1 cellular context compared by ENCODE assay signal in the genomic region with DNA sequence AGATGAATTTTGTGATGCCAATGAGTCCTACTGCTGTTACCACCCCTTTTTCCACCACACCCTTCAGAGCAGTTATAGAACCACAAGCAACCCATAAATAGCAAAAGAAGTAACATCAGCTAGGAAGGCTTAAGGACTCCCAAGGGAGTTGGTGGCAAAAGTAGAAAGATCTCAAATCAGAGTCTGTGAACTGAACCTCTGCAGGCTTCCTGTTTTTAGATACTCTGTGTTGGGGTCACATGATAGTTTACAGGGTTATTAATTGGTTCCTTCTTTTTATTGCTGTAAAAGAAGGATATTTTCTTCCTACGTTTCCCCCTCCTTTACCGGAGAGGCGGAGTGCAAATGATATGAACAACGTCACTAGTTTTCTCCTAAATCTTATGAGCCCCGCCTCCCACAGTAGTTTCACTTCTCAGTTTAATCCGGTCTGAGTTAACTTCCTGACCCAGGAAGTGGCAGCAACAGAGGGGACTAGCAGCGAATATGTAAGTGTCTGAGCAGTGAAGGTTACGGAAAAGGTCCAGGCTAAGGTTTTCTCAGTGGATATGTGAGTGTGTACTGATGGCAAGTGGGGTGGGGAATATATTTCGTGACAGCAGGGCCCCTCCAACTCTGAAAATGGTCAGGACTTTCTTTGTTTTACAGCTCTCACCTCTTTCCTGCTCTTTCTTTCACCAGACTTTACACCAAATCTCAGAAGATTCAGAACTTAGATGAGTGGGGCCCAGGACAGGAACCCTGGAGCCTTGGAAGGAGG.
TF ChIP-seq lines count a peak whose summit lies in the region.

A gene with protein sequence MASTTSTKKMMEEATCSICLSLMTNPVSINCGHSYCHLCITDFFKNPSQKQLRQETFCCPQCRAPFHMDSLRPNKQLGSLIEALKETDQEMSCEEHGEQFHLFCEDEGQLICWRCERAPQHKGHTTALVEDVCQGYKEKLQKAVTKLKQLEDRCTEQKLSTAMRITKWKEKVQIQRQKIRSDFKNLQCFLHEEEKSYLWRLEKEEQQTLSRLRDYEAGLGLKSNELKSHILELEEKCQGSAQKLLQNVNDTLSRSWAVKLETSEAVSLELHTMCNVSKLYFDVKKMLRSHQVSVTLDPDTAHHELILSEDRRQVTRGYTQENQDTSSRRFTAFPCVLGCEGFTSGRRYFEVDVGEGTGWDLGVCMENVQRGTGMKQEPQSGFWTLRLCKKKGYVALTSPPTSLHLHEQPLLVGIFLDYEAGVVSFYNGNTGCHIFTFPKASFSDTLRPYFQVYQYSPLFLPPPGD (plus strand): TSS at position 435 of the 760 bp plus-strand sequence. CDS start 3,721 bp downstream, outside the sequence.

TF ChIP-seq in K562, 482 proteins besides CTCF, POLR2A, EP300 and RAD21 (continued from another document and continues in another):
- TF ChIP-seq, protein P1, sequence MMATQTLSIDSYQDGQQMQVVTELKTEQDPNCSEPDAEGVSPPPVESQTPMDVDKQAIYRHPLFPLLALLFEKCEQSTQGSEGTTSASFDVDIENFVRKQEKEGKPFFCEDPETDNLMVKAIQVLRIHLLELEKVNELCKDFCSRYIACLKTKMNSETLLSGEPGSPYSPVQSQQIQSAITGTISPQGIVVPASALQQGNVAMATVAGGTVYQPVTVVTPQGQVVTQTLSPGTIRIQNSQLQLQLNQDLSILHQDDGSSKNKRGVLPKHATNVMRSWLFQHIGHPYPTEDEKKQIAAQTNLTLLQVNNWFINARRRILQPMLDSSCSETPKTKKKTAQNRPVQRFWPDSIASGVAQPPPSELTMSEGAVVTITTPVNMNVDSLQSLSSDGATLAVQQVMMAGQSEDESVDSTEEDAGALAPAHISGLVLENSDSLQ (IDR thresholded peaks at IDR 0.05) = peak; percentile 73
- TF ChIP-seq POLR2G (IDR thresholded peaks at IDR 0.05; ENCODE audit: low read depth, low read length) = peak; percentile 58
- no peak for TF ChIP-seq EGR1 (conservative IDR thresholded peaks at IDR 0.05)
- TF ChIP-seq NFRKB (IDR thresholded peaks at IDR 0.05; ENCODE audit: low read depth) = peak; percentile 54; the same call in 1 of the 2 replicates
- no peak for TF ChIP-seq RBM17 (IDR thresholded peaks at IDR 0.05; ENCODE audit: borderline replicate concordance, low read depth, low read length)
- TF ChIP-seq CCAR2 (IDR thresholded peaks at IDR 0.05; ENCODE audit: low read depth, low read length) = no peak
- TF ChIP-seq ESRRB (CRISPR knock-in tag; IDR thresholded peaks at IDR 0.05; ENCODE audit: borderline replicate concordance) = no peak
- peak; percentile 64; the same call in 1 of the 2 replicates for TF ChIP-seq RAD51 (IDR thresholded peaks at IDR 0.05; ENCODE audit: borderline replicate concordance, low read depth)
- no peak for TF ChIP-seq PHF21A (IDR thresholded peaks at IDR 0.05; ENCODE audit: borderline replicate concordance, low read depth)
- no peak for TF ChIP-seq HLTF (IDR thresholded peaks at IDR 0.05)
- TF ChIP-seq SRSF7 (optimal IDR thresholded peaks at IDR 0.05; ENCODE audit: low read depth, low read length) = no peak
- no peak for TF ChIP-seq PTBP1 (IDR thresholded peaks at IDR 0.05; ENCODE audit: low read depth, low read length)
- TF ChIP-seq SUPT5H (IDR thresholded peaks at IDR 0.05) = peak; percentile 90
- no peak for TF ChIP-seq HIVEP1 (CRISPR knock-in tag; IDR thresholded peaks at IDR 0.05)
- no peak for TF ChIP-seq CBFA2T3 (IDR thresholded peaks at IDR 0.05)
- TF ChIP-seq POLR2AphosphoS5 (IDR thresholded peaks at IDR 0.05; ENCODE audit: control insufficient read depth, insufficient read depth, low read depth, low read length) = peak; percentile 93
- TF ChIP-seq, protein P2, sequence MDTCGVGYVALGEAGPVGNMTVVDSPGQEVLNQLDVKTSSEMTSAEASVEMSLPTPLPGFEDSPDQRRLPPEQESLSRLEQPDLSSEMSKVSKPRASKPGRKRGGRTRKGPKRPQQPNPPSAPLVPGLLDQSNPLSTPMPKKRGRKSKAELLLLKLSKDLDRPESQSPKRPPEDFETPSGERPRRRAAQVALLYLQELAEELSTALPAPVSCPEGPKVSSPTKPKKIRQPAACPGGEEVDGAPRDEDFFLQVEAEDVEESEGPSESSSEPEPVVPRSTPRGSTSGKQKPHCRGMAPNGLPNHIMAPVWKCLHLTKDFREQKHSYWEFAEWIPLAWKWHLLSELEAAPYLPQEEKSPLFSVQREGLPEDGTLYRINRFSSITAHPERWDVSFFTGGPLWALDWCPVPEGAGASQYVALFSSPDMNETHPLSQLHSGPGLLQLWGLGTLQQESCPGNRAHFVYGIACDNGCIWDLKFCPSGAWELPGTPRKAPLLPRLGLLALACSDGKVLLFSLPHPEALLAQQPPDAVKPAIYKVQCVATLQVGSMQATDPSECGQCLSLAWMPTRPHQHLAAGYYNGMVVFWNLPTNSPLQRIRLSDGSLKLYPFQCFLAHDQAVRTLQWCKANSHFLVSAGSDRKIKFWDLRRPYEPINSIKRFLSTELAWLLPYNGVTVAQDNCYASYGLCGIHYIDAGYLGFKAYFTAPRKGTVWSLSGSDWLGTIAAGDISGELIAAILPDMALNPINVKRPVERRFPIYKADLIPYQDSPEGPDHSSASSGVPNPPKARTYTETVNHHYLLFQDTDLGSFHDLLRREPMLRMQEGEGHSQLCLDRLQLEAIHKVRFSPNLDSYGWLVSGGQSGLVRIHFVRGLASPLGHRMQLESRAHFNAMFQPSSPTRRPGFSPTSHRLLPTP (IDR thresholded peaks at IDR 0.05; ENCODE audit: borderline replicate concordance, extremely low read depth, insufficient read length) = no peak
- peak; percentile 57 for TF ChIP-seq NBN (IDR thresholded peaks at IDR 0.05; ENCODE audit: low read depth)
- TF ChIP-seq JUND (IDR thresholded peaks at IDR 0.05; ENCODE audit: borderline replicate concordance, low read depth, low read length) = no peak; the same call in 1 of the 2 replicates
- TF ChIP-seq JUND (tag; IDR thresholded peaks at IDR 0.05; ENCODE audit: borderline replicate concordance, low read depth, low read length) = no peak
- no peak for TF ChIP-seq MIER1 (IDR thresholded peaks at IDR 0.05; ENCODE audit: low read depth)
- peak; percentile 20 for TF ChIP-seq CCNT2 (IDR thresholded peaks at IDR 0.05; ENCODE audit: borderline replicate concordance, extremely low read depth, insufficient read length, low read depth, low read length)
- TF ChIP-seq, protein P3, sequence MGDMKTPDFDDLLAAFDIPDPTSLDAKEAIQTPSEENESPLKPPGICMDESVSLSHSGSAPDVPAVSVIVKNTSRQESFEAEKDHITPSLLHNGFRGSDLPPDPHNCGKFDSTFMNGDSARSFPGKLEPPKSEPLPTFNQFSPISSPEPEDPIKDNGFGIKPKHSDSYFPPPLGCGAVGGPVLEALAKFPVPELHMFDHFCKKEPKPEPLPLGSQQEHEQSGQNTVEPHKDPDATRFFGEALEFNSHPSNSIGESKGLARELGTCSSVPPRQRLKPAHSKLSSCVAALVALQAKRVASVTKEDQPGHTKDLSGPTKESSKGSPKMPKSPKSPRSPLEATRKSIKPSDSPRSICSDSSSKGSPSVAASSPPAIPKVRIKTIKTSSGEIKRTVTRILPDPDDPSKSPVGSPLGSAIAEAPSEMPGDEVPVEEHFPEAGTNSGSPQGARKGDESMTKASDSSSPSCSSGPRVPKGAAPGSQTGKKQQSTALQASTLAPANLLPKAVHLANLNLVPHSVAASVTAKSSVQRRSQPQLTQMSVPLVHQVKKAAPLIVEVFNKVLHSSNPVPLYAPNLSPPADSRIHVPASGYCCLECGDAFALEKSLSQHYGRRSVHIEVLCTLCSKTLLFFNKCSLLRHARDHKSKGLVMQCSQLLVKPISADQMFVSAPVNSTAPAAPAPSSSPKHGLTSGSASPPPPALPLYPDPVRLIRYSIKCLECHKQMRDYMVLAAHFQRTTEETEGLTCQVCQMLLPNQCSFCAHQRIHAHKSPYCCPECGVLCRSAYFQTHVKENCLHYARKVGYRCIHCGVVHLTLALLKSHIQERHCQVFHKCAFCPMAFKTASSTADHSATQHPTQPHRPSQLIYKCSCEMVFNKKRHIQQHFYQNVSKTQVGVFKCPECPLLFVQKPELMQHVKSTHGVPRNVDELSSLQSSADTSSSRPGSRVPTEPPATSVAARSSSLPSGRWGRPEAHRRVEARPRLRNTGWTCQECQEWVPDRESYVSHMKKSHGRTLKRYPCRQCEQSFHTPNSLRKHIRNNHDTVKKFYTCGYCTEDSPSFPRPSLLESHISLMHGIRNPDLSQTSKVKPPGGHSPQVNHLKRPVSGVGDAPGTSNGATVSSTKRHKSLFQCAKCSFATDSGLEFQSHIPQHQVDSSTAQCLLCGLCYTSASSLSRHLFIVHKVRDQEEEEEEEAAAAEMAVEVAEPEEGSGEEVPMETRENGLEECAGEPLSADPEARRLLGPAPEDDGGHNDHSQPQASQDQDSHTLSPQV (IDR thresholded peaks at IDR 0.05) = no peak
- no peak for TF ChIP-seq ATF1 (CRISPR knock-in tag; IDR thresholded peaks at IDR 0.05)
- peak; percentile 82 for TF ChIP-seq ATF1 (tag; IDR thresholded peaks at IDR 0.05)
- TF ChIP-seq, protein P4, sequence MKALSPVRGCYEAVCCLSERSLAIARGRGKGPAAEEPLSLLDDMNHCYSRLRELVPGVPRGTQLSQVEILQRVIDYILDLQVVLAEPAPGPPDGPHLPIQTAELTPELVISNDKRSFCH (CRISPR knock-in tag; IDR thresholded peaks at IDR 0.05) = no peak
- TF ChIP-seq, protein P4 (tag; IDR thresholded peaks at IDR 0.05) = no peak
- TF ChIP-seq, protein P5, sequence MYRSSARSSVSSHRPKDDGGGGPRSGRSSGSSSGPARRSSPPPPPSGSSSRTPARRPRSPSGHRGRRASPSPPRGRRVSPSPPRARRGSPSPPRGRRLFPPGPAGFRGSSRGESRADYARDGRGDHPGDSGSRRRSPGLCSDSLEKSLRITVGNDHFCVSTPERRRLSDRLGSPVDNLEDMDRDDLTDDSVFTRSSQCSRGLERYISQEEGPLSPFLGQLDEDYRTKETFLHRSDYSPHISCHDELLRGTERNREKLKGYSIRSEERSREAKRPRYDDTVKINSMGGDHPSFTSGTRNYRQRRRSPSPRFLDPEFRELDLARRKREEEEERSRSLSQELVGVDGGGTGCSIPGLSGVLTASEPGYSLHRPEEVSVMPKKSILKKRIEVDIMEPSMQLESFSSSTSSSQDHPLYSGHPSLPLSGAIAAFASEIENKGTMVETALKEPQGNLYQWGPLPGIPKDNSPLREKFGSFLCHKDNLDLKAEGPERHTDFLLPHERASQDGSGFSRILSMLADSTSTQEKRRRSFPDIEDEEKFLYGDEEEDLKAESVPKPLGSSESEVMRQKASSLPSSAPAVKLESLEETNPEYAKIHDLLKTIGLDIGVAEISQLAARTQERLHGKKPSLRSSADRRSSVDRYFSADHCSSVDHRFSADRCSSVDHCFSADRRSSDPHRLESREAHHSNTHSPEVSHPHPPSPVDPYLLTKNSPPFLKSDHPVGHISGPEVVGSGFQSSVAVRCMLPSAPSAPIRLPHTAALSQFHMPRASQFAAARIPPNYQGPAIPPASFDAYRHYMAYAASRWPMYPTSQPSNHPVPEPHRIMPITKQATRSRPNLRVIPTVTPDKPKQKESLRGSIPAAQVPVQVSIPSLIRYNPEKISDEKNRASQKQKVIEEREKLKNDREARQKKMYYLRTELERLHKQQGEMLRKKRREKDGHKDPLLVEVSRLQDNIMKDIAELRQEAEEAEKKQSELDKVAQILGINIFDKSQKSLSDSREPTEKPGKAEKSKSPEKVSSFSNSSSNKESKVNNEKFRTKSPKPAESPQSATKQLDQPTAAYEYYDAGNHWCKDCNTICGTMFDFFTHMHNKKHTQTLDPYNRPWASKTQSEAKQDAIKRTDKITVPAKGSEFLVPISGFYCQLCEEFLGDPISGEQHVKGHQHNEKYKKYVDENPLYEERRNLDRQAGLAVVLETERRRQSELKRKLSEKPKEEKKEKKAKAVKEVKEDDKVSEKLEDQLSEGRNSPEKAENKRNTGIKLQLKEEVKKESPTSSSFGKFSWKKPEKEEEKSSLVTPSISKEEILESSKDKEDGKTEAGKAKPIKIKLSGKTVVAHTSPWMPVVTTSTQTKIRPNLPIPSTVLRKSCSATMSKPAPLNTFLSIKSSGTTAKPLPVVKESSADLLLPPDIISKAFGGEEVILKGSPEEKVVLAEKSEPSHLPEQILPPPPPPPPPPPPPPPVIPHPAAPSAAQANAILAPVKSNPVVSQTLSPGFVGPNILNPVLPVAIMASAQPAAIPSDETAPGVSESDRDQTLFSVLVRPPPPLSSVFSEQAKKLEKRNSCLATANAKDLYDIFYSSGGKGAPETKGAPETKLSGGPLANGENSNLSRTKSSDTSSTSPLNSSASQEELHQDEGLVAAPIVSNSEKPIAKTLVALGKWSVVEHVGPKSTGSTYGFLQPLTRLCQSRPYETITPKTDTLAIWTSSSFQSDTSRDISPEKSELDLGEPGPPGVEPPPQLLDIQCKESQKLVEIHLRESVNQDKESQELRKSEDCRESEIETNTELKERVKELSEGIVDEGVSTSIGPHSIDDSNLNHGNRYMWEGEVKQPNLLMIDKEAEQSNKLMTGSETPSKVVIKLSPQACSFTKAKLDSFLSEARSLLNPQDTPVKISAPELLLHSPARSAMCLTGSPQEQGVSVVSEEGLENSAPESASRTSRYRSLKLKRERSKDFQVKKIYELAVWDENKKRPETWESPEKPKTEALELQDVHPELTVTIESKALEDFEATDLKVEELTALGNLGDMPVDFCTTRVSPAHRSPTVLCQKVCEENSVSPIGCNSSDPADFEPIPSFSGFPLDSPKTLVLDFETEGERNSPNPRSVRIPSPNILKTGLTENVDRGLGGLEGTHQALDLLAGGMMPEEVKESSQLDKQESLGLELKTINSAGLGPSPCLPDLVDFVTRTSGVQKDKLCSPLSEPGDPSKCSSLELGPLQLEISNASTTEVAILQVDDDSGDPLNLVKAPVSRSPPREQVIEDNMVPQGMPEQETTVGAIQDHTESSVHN (IDR thresholded peaks at IDR 0.05; ENCODE audit: borderline replicate concordance in 1 of 2, low read depth in 1 of 2) = no peak
- no peak for TF ChIP-seq KLF10 (CRISPR knock-in tag; IDR thresholded peaks at IDR 0.05)
- TF ChIP-seq, protein P6, sequence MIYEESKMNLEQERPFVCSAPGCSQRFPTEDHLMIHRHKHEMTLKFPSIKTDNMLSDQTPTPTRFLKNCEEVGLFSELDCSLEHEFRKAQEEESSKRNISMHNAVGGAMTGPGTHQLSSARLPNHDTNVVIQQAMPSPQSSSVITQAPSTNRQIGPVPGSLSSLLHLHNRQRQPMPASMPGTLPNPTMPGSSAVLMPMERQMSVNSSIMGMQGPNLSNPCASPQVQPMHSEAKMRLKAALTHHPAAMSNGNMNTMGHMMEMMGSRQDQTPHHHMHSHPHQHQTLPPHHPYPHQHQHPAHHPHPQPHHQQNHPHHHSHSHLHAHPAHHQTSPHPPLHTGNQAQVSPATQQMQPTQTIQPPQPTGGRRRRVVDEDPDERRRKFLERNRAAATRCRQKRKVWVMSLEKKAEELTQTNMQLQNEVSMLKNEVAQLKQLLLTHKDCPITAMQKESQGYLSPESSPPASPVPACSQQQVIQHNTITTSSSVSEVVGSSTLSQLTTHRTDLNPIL (CRISPR knock-in tag; IDR thresholded peaks at IDR 0.05) = no peak; the same call in 1 of the 2 replicates
